Comparison of ENCODE assay signal across 16 cellular contexts in the genomic region with DNA sequence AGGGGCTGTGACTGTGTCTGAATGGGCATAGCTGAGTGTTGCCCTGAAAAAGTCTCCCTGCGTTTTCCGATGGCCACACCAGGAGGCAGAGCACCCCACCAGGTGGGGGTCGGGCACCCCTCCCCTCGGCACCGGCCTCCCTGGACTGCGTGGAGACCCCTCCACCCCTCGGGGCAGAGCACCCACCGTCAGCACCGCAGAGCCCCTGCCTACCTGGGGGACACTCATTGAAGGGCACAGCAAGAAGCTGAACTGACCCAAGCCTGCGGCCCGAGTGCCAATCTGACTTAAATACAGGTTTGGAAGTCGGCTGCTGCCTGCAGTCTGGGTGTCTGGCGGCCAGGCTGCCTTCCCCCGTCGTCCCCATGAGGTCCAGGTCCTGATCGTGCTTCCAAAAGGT.
"Had no signal": no experiment of that assay in that cellular context is flagged by ENCODE, and none has a peak within 500 bp of the region (broad histone marks: within the 10 kb centered on the region; RNA-seq: fewer than 3 reads in every experiment).

No MANE protein-coding gene starts in this region.

- H3K27me3 ChIP-seq: neural progenitor cell, thyroid gland, uterus had no signal

- H3K36me3 Mint-ChIP-seq: activated naive CD8-positive, alpha-beta T cell; memory B cell; naive B cell; neural progenitor cell; stimulated activated naive B cell treated with anti-CD40 and anti-IgM and Interleukin-4, amounts not matched to agents 10 μg/mL and 1 μg/mL and 100 μg/mL, for 72 hours had no signal

- H3K36me3 ChIP-seq: left lung, neural progenitor cell, sigmoid colon, thyroid gland, uterus had no signal

- H3K27ac Mint-ChIP-seq: activated CD8-positive, alpha-beta T cell treated with anti-CD3 and anti-CD28 coated beads, Interleukin-2, amount 10 ng/mL, durations not matched to agents 7 days and 5 days; activated naive CD8-positive, alpha-beta T cell; effector memory CD8-positive, alpha-beta T cell; memory B cell; naive B cell; neural progenitor cell; stimulated activated naive B cell treated with anti-CD40 and anti-IgM and Interleukin-4, amounts not matched to agents 10 μg/mL and 1 μg/mL and 100 μg/mL, for 72 hours had no signal

- DNase-seq: activated CD4-positive, CD25-positive, alpha-beta regulatory T cell treated with anti-CD3 and anti-CD28 coated beads, Interleukin-2, amount 50 U/mL, for 72 hours; activated CD8-positive, alpha-beta T cell treated with anti-CD3 and anti-CD28 coated beads, Interleukin-2, amount 10 ng/mL, durations not matched to agents 7 days and 5 days; effector memory CD8-positive, alpha-beta T cell; foreskin fibroblast; hypothalamus; naive B cell; sigmoid colon; stimulated activated naive B cell treated with anti-CD40 and anti-IgM and Interleukin-4, amounts not matched to agents 10 μg/mL and 1 μg/mL and 100 μg/mL, for 72 hours; thyroid gland; uterus had no signal

- H3K4me3 ChIP-seq: left lung, neural progenitor cell, sigmoid colon, thyroid gland, uterus had no signal

- H3K27me3 Mint-ChIP-seq: activated naive CD8-positive, alpha-beta T cell; effector memory CD8-positive, alpha-beta T cell had no signal

- H3K4me3 Mint-ChIP-seq: activated CD8-positive, alpha-beta T cell treated with anti-CD3 and anti-CD28 coated beads, Interleukin-2, amount 10 ng/mL, durations not matched to agents 7 days and 5 days; activated naive CD8-positive, alpha-beta T cell; effector memory CD8-positive, alpha-beta T cell; memory B cell; naive B cell; neural progenitor cell; stimulated activated naive B cell treated with anti-CD40 and anti-IgM and Interleukin-4, amounts not matched to agents 10 μg/mL and 1 μg/mL and 100 μg/mL, for 72 hours had no signal

- H3K9me3 Mint-ChIP-seq: effector memory CD8-positive, alpha-beta T cell; memory B cell; neural progenitor cell had no signal

- H3K4me1 ChIP-seq: left lung, parathyroid adenoma, sigmoid colon, thyroid gland, uterus had no signal

- H3K9me3 ChIP-seq: sigmoid colon, thyroid gland, uterus had no signal

- H3K4me1 Mint-ChIP-seq: memory B cell, naive B cell had no signal

- ATAC-seq: activated CD8-positive, alpha-beta T cell treated with anti-CD3 and anti-CD28 coated beads, Interleukin-2, amount 10 ng/mL, durations not matched to agents 7 days and 5 days; effector memory CD8-positive, alpha-beta T cell; left lung; stimulated activated naive B cell treated with anti-CD40 and anti-IgM and Interleukin-4, amounts not matched to agents 10 μg/mL and 1 μg/mL and 100 μg/mL, for 72 hours had no signal

- H3K27ac ChIP-seq: left lung, neural progenitor cell, parathyroid adenoma, sigmoid colon, thyroid gland, uterus, VCaP had no signal
